In the genomic region with DNA sequence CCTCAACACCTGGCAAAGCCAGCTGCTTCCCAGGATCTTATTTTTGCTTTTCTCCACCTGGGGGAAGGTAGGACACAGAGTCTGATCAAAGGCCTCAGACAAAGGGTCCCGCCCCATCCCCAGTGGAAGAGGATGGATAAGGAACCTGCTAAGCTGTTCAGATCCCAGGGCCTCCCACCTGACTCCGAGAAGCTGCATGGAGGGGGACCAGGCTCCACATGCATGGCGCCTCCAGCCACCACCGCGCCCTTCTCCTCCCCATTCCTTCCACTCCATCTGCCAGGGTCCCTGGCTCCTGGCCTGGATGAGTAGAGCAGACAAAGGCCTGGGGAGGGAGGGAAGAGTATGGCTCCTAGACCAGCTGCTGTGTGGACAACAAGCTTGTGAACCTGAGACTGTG, we compare ENCODE assay signal across 23 cellular contexts. TPM values are rescaled to one million over a fixed set of nuclear protein-coding genes. Genes with fewer than 3 reads are reported as not detected.
DNase-seq lines count a peak whose midpoint lies in the region; FAIRE-seq and TF ChIP-seq lines count a peak whose summit lies in the region.
"Had no signal": no experiment of that assay in that cellular context is flagged by ENCODE, and none has a peak within 500 bp of the region (broad histone marks: within the 10 kb centered on the region; RNA-seq: fewer than 3 reads in every experiment).

No MANE protein-coding gene starts in this region.

- H3K79me2 ChIP-seq in osteoblast (ENCODE audit: insufficient read depth, low read length): no peaks in the 10 kb centered on the region

- no peak overlapping the region for H3K4me3 ChIP-seq in kidney (ENCODE audit: low read length in 2 of 2)
- H3K4me3 ChIP-seq in osteoblast (ENCODE audit: insufficient read depth, low read length): no peak overlapping the region
- H3K4me3 ChIP-seq: BLaER1, SK-N-MC had no signal

- H3K27me3 ChIP-seq in osteoblast (ENCODE audit: insufficient read depth, low read length): no peaks in the 10 kb centered on the region
- H3K27me3 ChIP-seq: BLaER1 had no signal

- H2AFZ ChIP-seq in osteoblast (ENCODE audit: low read length): no peak overlapping the region

- POLR2A ChIA-PET in GM10248 (lab: Yijun Ruan, JAX): no interaction called here

- TF ChIP-seq CTCF in kidney (IDR thresholded peaks at IDR 0.05; ENCODE audit: borderline replicate concordance, extremely low read depth, insufficient read depth) (no peak), osteoblast (IDR thresholded peaks at IDR 0.05; ENCODE audit: extremely low read depth, low read depth, low read length) (no peak), GM10248 (IDR thresholded peaks at IDR 0.05; ENCODE audit: control extremely low read depth, extremely low read depth, low read depth, missing control alignments) (no peak)

- H3K36me3 ChIP-seq in kidney (ENCODE audit: control insufficient read depth in 1 of 2, insufficient read depth in 2 of 2, low read length in 2 of 2) (no peaks in the 10 kb centered on the region), osteoblast (ENCODE audit: insufficient read depth, low read length) (no peaks in the 10 kb centered on the region)
- H3K36me3 ChIP-seq: BLaER1 had no signal

- no peak overlapping the region for H3K27ac ChIP-seq in kidney (ENCODE audit: low read depth in 2 of 2, low read length in 2 of 2)
- no peak overlapping the region for H3K27ac ChIP-seq in osteoblast (ENCODE audit: low read depth, low read length)
- H3K27ac ChIP-seq: BLaER1, SK-N-MC had no signal

- H3K9me3 ChIP-seq in kidney (ENCODE audit: control insufficient read depth in 1 of 2, low read length in 2 of 2) (no peaks in the 10 kb centered on the region), osteoblast (ENCODE audit: low read depth, low read length) (no peaks in the 10 kb centered on the region)
- H3K9me3 ChIP-seq: BLaER1 had no signal

- intact Hi-C loops in kidney (cut with DNase I): no loop called here

- CTCF ChIA-PET in GM10248 (lab: Yijun Ruan, JAX): interaction anchor here (1.1 to 2.1 kb wide), 2 partner anchors 8 to 10 kb away, joined by 3 to 8 read pairs; no protein-coding TSS in a partner anchor

- H4K20me1 ChIP-seq in osteoblast (ENCODE audit: insufficient read depth, low read length): no peaks in the 10 kb centered on the region
- H4K20me1 ChIP-seq: BLaER1 had no signal

- no peak overlapping the region for H3K4me2 ChIP-seq in osteoblast (ENCODE audit: insufficient read depth, low read length)
- H3K4me2 ChIP-seq: BLaER1 had no signal

- H3K9ac ChIP-seq in kidney (ENCODE audit: low read length in 2 of 2): no peak overlapping the region
- H3K9ac ChIP-seq: BLaER1 had no signal

- FAIRE-seq in kidney (lab: Jason Lieb, UNC): no peak
- FAIRE-seq: G401.6, HTR-8/SVneo had no signal

- H3K4me1 ChIP-seq in kidney (ENCODE audit: control insufficient read depth in 1 of 2, insufficient read depth in 1 of 2, low read depth in 1 of 2, low read length in 2 of 2): no peaks in the 10 kb centered on the region
- H3K4me1 ChIP-seq in osteoblast (ENCODE audit: insufficient read depth, low read length): no peaks in the 10 kb centered on the region

- DNase-seq in NCI-H2171 treated with DMSO at 0.1 percent for 48 hours (lab: John Stamatoyannopoulos, UW): peak; percentile 72
- DNase-seq in NCI-H2171 (lab: John Stamatoyannopoulos, UW): no peak
- peak; percentile 85 for DNase-seq in NCI-H69 (lab: John Stamatoyannopoulos, UW)
- peak; percentile 24 for DNase-seq in kidney
- peak; percentile 53 for DNase-seq in osteoblast (ENCODE audit: insufficient read length, low spot score, missing footprints)
- DNase-seq in DMS79 (lab: John Stamatoyannopoulos, UW): no peak
- DNase-seq in GM10248 (ENCODE audit: extremely low spot score): no peak
- no peak for DNase-seq in OCI-M1 (lab: John Stamatoyannopoulos, UW)
- DNase-seq: CD4-positive, alpha-beta memory T cell; DND-41; HCEC 1CT; Karpas-422; NCI-H1048; NCI-H187; NCI-H2227 treated with DMSO at 0.1 percent for 48 hours; NCI-H526 treated with DMSO at 0.1 percent for 48 hours had no signal

RNA-seq across cellular contexts. Expression of gene CRABP1, which starts 20.0 kb away (rescaled TPM):
- total RNA-seq in kidney (not detected), osteoblast (not detected in 2 replicates)
- polyA plus RNA-seq in kidney (ENCODE audit: insufficient read depth, low read depth, low replicate concordance): 61.0 TPM
- total RNA-seq: CD4-positive, alpha-beta memory T cell; MCF 10A; OCI-LY7 had no signal
- polyA plus RNA-seq: CD4-positive, alpha-beta memory T cell; IgD-negative memory B cell had no signal

RNA-seq across cellular contexts. Expression of gene SKIC8, which starts 20.8 kb away (rescaled TPM):
- total RNA-seq in kidney (48.5 TPM), osteoblast (62.6 and 64.8 TPM in 2 replicates)
- polyA plus RNA-seq in kidney (ENCODE audit: insufficient read depth, low read depth, low replicate concordance): 87.4 TPM

RNA-seq across cellular contexts. Expression of gene DNAJA4, which starts 55.8 kb away (rescaled TPM):
- total RNA-seq in kidney (31.1 TPM), osteoblast (2.1 and 2.2 TPM in 2 replicates)
- 19.9 TPM for polyA plus RNA-seq in kidney (ENCODE audit: insufficient read depth, low read depth, low replicate concordance)
- total RNA-seq: MCF 10A, OCI-LY7 had no signal

Comparison
In these comparisons a context has a peak if more than half of its experiments do, and no peak if none do; other contexts are left out.
1. DNase-seq: peak in NCI-H2171 treated with DMSO at 0.1 percent for 48 hours (single experiment), NCI-H69 (single experiment), kidney (single experiment) and osteoblast (single experiment); none in NCI-H2171 (single experiment), DMS79 (single experiment), GM10248 (single experiment) and OCI-M1 (single experiment).
2. RNA of gene DNAJA4, which starts 55.8 kb away (total RNA-seq): 31.1 TPM in kidney (single experiment); 2.1 to 2.2 TPM in osteoblast; every median in the first group is over 10 times any median in the second.